ENCODE assay signal across 1 cellular context in the genomic region with DNA sequence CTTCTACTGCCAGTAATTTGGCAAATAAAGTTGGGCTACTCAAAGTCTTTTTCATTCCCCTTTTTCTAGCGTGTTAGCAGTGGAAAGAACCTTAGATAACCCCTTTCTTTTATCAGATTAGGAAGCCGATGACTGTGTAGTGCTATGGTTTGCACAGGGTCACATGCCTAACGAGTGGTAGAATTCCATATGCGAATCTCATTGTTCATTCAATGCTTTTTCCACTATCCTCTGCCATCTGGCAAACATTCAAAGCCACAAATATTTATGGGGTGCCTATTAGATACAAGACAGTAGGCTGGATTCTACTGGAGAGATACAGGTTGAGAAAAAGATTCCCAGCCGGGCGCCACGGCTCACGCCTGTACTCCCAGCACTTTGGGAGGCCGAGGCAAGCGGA.
TF ChIP-seq lines count a peak whose summit lies in the region.

No MANE protein-coding gene starts in this region.

TF ChIP-seq in SK-N-SH, 30 proteins besides CTCF, POLR2A, EP300 and RAD21:
- TF ChIP-seq JUND (IDR thresholded peaks at IDR 0.05) (peak; percentile 69), GATA2 (CRISPR knock-in tag; IDR thresholded peaks at IDR 0.05) (no peak), TAF1 (IDR thresholded peaks at IDR 0.05; ENCODE audit: borderline replicate concordance, low read depth, low read length) (no peak), TCF12 (IDR thresholded peaks at IDR 0.05) (peak; percentile 92), SIN3A (IDR thresholded peaks at IDR 0.05; ENCODE audit: borderline replicate concordance, low read depth, low read length) (no peak), CHD2 (IDR thresholded peaks at IDR 0.05; ENCODE audit: low read length, partially characterized antibody) (no peak), FOXJ3 (CRISPR knock-in tag; IDR thresholded peaks at IDR 0.05) (no peak), TEAD4 (IDR thresholded peaks at IDR 0.05; ENCODE audit: borderline replicate concordance, insufficient read depth) (peak; percentile 79; the same call in 1 of the 2 replicates), FOSL2 (IDR thresholded peaks at IDR 0.05; ENCODE audit: borderline replicate concordance, low read depth) (peak; percentile 61), RFX5 (IDR thresholded peaks at IDR 0.05; ENCODE audit: low read length) (no peak), SMC3 (IDR thresholded peaks at IDR 0.05; ENCODE audit: low read depth, low read length) (no peak), NFIC (IDR thresholded peaks at IDR 0.05; ENCODE audit: borderline replicate concordance) (peak; percentile 98), NRF1 (IDR thresholded peaks at IDR 0.05; ENCODE audit: low read depth, low read length) (no peak), ELF1 (IDR thresholded peaks at IDR 0.05) (peak; percentile 24; the same call in 1 of the 2 replicates), MXI1 (IDR thresholded peaks at IDR 0.05; ENCODE audit: low read depth, low read length) (no peak), GABPA (IDR thresholded peaks at IDR 0.05; ENCODE audit: low read depth) (no peak), EZH2phosphoT487 (IDR thresholded peaks at IDR 0.05; ENCODE audit: borderline replicate concordance, low read depth) (no peak), YY1 (IDR thresholded peaks at IDR 0.05; ENCODE audit: low read depth) (no peak), RXRA (IDR thresholded peaks at IDR 0.05; ENCODE audit: borderline replicate concordance, low read depth) (peak; percentile 95), RCOR1 (IDR thresholded peaks at IDR 0.05; ENCODE audit: low read length) (no peak), POLR2AphosphoS5 (IDR thresholded peaks at IDR 0.05; ENCODE audit: low read depth, low read length) (peak; percentile 75; the same call in 1 of the 2 replicates), FOXM1 (IDR thresholded peaks at IDR 0.05; ENCODE audit: low read depth) (0 out of 2 replicates have a peak, but pooled peaks have one; percentile 38), MEF2A (IDR thresholded peaks at IDR 0.05; ENCODE audit: borderline replicate concordance, low read depth) (no peak)
- TF ChIP-seq, protein P1, sequence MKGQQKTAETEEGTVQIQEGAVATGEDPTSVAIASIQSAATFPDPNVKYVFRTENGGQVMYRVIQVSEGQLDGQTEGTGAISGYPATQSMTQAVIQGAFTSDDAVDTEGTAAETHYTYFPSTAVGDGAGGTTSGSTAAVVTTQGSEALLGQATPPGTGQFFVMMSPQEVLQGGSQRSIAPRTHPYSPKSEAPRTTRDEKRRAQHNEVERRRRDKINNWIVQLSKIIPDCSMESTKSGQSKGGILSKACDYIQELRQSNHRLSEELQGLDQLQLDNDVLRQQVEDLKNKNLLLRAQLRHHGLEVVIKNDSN (IDR thresholded peaks at IDR 0.05; ENCODE audit: borderline replicate concordance, low read depth), result peak; percentile 81
- TF ChIP-seq, protein P2, sequence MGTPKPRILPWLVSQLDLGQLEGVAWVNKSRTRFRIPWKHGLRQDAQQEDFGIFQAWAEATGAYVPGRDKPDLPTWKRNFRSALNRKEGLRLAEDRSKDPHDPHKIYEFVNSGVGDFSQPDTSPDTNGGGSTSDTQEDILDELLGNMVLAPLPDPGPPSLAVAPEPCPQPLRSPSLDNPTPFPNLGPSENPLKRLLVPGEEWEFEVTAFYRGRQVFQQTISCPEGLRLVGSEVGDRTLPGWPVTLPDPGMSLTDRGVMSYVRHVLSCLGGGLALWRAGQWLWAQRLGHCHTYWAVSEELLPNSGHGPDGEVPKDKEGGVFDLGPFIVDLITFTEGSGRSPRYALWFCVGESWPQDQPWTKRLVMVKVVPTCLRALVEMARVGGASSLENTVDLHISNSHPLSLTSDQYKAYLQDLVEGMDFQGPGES (IDR thresholded peaks at IDR 0.05; ENCODE audit: low read depth, low read length), result no peak
- TF ChIP-seq, protein P3, sequence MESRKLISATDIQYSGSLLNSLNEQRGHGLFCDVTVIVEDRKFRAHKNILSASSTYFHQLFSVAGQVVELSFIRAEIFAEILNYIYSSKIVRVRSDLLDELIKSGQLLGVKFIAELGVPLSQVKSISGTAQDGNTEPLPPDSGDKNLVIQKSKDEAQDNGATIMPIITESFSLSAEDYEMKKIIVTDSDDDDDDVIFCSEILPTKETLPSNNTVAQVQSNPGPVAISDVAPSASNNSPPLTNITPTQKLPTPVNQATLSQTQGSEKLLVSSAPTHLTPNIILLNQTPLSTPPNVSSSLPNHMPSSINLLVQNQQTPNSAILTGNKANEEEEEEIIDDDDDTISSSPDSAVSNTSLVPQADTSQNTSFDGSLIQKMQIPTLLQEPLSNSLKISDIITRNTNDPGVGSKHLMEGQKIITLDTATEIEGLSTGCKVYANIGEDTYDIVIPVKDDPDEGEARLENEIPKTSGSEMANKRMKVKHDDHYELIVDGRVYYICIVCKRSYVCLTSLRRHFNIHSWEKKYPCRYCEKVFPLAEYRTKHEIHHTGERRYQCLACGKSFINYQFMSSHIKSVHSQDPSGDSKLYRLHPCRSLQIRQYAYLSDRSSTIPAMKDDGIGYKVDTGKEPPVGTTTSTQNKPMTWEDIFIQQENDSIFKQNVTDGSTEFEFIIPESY (IDR thresholded peaks at IDR 0.05; ENCODE audit: borderline replicate concordance, low read depth), result 0 out of 2 replicates have a peak, but pooled peaks have one; percentile 56
- TF ChIP-seq, protein P4, sequence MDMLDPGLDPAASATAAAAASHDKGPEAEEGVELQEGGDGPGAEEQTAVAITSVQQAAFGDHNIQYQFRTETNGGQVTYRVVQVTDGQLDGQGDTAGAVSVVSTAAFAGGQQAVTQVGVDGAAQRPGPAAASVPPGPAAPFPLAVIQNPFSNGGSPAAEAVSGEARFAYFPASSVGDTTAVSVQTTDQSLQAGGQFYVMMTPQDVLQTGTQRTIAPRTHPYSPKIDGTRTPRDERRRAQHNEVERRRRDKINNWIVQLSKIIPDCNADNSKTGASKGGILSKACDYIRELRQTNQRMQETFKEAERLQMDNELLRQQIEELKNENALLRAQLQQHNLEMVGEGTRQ (IDR thresholded peaks at IDR 0.05; ENCODE audit: borderline replicate concordance, low read depth, low read length), result no peak
- TF ChIP-seq, protein P5, sequence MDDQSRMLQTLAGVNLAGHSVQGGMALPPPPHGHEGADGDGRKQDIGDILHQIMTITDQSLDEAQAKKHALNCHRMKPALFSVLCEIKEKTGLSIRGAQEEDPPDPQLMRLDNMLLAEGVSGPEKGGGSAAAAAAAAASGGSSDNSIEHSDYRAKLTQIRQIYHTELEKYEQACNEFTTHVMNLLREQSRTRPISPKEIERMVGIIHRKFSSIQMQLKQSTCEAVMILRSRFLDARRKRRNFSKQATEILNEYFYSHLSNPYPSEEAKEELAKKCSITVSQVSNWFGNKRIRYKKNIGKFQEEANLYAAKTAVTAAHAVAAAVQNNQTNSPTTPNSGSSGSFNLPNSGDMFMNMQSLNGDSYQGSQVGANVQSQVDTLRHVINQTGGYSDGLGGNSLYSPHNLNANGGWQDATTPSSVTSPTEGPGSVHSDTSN (IDR thresholded peaks at IDR 0.05), result peak; percentile 66
- TF ChIP-seq, protein P6, sequence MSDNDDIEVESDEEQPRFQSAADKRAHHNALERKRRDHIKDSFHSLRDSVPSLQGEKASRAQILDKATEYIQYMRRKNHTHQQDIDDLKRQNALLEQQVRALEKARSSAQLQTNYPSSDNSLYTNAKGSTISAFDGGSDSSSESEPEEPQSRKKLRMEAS (IDR thresholded peaks at IDR 0.05; ENCODE audit: low read depth), result peak; percentile 69
- TF ChIP-seq, protein P7, sequence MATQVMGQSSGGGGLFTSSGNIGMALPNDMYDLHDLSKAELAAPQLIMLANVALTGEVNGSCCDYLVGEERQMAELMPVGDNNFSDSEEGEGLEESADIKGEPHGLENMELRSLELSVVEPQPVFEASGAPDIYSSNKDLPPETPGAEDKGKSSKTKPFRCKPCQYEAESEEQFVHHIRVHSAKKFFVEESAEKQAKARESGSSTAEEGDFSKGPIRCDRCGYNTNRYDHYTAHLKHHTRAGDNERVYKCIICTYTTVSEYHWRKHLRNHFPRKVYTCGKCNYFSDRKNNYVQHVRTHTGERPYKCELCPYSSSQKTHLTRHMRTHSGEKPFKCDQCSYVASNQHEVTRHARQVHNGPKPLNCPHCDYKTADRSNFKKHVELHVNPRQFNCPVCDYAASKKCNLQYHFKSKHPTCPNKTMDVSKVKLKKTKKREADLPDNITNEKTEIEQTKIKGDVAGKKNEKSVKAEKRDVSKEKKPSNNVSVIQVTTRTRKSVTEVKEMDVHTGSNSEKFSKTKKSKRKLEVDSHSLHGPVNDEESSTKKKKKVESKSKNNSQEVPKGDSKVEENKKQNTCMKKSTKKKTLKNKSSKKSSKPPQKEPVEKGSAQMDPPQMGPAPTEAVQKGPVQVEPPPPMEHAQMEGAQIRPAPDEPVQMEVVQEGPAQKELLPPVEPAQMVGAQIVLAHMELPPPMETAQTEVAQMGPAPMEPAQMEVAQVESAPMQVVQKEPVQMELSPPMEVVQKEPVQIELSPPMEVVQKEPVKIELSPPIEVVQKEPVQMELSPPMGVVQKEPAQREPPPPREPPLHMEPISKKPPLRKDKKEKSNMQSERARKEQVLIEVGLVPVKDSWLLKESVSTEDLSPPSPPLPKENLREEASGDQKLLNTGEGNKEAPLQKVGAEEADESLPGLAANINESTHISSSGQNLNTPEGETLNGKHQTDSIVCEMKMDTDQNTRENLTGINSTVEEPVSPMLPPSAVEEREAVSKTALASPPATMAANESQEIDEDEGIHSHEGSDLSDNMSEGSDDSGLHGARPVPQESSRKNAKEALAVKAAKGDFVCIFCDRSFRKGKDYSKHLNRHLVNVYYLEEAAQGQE (IDR thresholded peaks at IDR 0.05; ENCODE audit: low read depth, low read length), result no peak
TF ChIP-seq in SK-N-SH: peak in this region for 13.
